In genomic region chr6:44166591-44167184, GRCh38 we compare ENCODE assay signal across 1 cellular context.
TF ChIP-seq lines count a peak whose summit lies in the region.

No MANE protein-coding gene starts in this region.

TF ChIP-seq in K562, 482 proteins besides CTCF, POLR2A, EP300 and RAD21 (continues in another document):
- no peak for TF ChIP-seq BRD9 (IDR thresholded peaks at IDR 0.05; ENCODE audit: low read depth, partially characterized antibody)
- no peak for TF ChIP-seq ZBTB5 (IDR thresholded peaks at IDR 0.05)
- TF ChIP-seq RBM22 (IDR thresholded peaks at IDR 0.05; ENCODE audit: low read depth, low read length, poor library complexity, severe bottlenecking): no peak
- no peak for TF ChIP-seq ZNF184 (CRISPR knock-in tag; IDR thresholded peaks at IDR 0.05)
- no peak for TF ChIP-seq KLF13 (tag; IDR thresholded peaks at IDR 0.05; ENCODE audit: borderline replicate concordance, low read depth)
- no peak for TF ChIP-seq PYGO2 (tag; IDR thresholded peaks at IDR 0.05)
- 0 out of 2 replicates have a peak, but pooled peaks have one; percentile 9 for TF ChIP-seq MGA (IDR thresholded peaks at IDR 0.05)
- peak; percentile 63 for TF ChIP-seq ETV1 (tag; conservative IDR thresholded peaks at IDR 0.05; ENCODE audit: low read depth)
- peak; percentile 76; the same call in 1 of the 2 replicates for TF ChIP-seq HMBOX1 (IDR thresholded peaks at IDR 0.05)
- no peak for TF ChIP-seq AFF1 (IDR thresholded peaks at IDR 0.05; ENCODE audit: low read depth in 1 of 2, partially characterized antibody in 2 of 2)
- TF ChIP-seq TCF7L2 (IDR thresholded peaks at IDR 0.05; ENCODE audit: low read depth, low read length): no peak
- TF ChIP-seq PCBP1 (IDR thresholded peaks at IDR 0.05; ENCODE audit: low read depth, low read length, poor library complexity, severe bottlenecking): no peak
- no peak for TF ChIP-seq GATAD2B (IDR thresholded peaks at IDR 0.05; ENCODE audit: borderline replicate concordance)
- TF ChIP-seq CBFA2T2 (conservative IDR thresholded peaks at IDR 0.05): no peak
- TF ChIP-seq U2AF2 (optimal IDR thresholded peaks at IDR 0.05; ENCODE audit: low read depth, low read length): no peak
- TF ChIP-seq E2F6 (IDR thresholded peaks at IDR 0.05; ENCODE audit: borderline replicate concordance in 1 of 2, extremely low read depth in 1 of 2, insufficient read depth in 1 of 2, insufficient read length in 1 of 2, low read depth in 1 of 2, low read length in 1 of 2, poor library complexity in 1 of 2, severe bottlenecking in 1 of 2): peak in 1 of 2 experiments; percentile 40
- no peak for TF ChIP-seq ZNF609 (CRISPR knock-in tag; IDR thresholded peaks at IDR 0.05; ENCODE audit: borderline replicate concordance)
- TF ChIP-seq ZNF395 (CRISPR knock-in tag; IDR thresholded peaks at IDR 0.05): 0 out of 2 replicates have a peak, but pooled peaks have one; percentile 46
- no peak for TF ChIP-seq MXI1 (IDR thresholded peaks at IDR 0.05; ENCODE audit: low read depth, low read length)
- no peak for TF ChIP-seq TCF7 (IDR thresholded peaks at IDR 0.05; ENCODE audit: borderline replicate concordance)
- TF ChIP-seq POU5F1 (IDR thresholded peaks at IDR 0.05; ENCODE audit: borderline replicate concordance, low read depth, low read length, partially characterized antibody): no peak
